In the genomic region with DNA sequence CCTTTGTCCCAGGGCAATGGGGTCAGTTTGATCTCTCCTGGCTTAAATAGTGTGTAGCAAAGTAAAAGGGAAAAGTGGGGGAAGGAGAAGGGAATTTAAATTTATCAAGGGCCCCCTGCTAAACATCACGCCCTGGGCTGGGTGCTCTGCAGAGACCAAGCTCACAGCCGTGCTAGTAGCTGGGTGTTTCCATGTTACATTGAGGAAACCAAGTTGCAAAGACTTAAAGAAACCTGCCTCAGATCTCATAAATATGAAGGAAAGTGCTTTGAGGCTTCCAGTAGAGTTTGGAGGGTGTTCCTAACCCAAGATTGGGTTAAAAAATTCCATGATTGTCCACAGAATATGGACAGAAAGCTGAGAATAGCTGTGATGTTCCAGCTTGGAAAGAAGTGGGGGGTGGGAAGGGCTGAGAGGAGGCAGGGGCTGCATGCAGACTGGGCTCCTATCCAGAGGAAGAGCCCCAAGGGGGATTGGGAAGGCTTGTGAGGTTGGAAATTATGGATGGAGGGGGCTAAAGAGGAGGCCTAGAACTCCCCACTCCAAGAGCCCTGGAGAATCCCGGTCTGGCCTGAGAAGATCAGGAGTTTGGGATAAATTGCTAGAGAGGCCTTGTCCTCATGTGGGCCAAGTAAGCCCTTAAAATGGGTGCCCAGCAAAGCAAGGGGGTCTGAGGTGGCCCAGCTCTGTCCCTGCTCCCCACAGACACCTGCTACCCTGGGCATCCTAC, we compare ENCODE assay signal across 16 cellular contexts. TPM values are rescaled to one million over a fixed set of nuclear protein-coding genes. Genes with fewer than 3 reads are reported as not detected.
DNase-seq lines count a peak whose midpoint lies in the region; TF ChIP-seq lines count a peak whose summit lies in the region.
"Had no signal": no experiment of that assay in that cellular context is flagged by ENCODE, and none has a peak within 500 bp of the region (broad histone marks: within the 10 kb centered on the region; RNA-seq: fewer than 3 reads in every experiment).

No MANE protein-coding gene starts in this region.

- H3K27me3 ChIP-seq in endodermal cell (ENCODE audit: control insufficient read depth, insufficient read depth, low read length, poor library complexity, severe bottlenecking) (no peaks in the 10 kb centered on the region), mesenchymal stem cell (ENCODE audit: control insufficient read depth in 1 of 2, insufficient read depth in 1 of 2, low read length in 2 of 2) (peaks cover 0 to 11% of the 10 kb centered on the region in 2 experiments), spleen (replicated peaks in 1 of 7) (no peaks in the 10 kb centered on the region), MG63 (no peaks in the 10 kb centered on the region)

- H3K27ac ChIP-seq in SK-N-MC = peak overlapping the region; percentile 89
- no peak overlapping the region for H3K27ac ChIP-seq in endodermal cell (ENCODE audit: low read depth, low read length)
- peak overlapping the region; percentile 45 for H3K27ac ChIP-seq in mesenchymal stem cell (ENCODE audit: low read length, poor library complexity, severe bottlenecking)
- peak overlapping the region in 6 of 8 donors; percentile 52 to 75 (median 66) for H3K27ac ChIP-seq in spleen
- H3K27ac ChIP-seq: tibial artery had no signal

- H4K8ac ChIP-seq in mesenchymal stem cell (ENCODE audit: low read length) = no peak overlapping the region

- no peak overlapping the region for H4K91ac ChIP-seq in mesenchymal stem cell (ENCODE audit: low read length)

- H3K4me1 ChIP-seq in endodermal cell (ENCODE audit: control insufficient read depth, insufficient read depth, low read length) (no peaks in the 10 kb centered on the region), mesenchymal stem cell (ENCODE audit: control insufficient read depth, insufficient read depth, low read depth, low read length) (peaks cover 27% of the 10 kb centered on the region), spleen (peaks cover 0 to 60% (median 24%) of the 10 kb centered on the region in 6 donors)
- H3K4me1 ChIP-seq: tibial artery had no signal

- no peak overlapping the region for H3K18ac ChIP-seq in mesenchymal stem cell (ENCODE audit: low read depth in 1 of 2, low read length in 2 of 2)

- no peak overlapping the region for H2BK120ac ChIP-seq in mesenchymal stem cell (ENCODE audit: low read depth, low read length)

- no peak overlapping the region for H2AK5ac ChIP-seq in mesenchymal stem cell (ENCODE audit: low read length, severe bottlenecking)

- peak overlapping the region; percentile 62 for H2BK15ac ChIP-seq in mesenchymal stem cell (ENCODE audit: low read depth, poor library complexity, severe bottlenecking)

- H3K27ac Mint-ChIP-seq in endodermal cell = no peak overlapping the region
- H3K27ac Mint-ChIP-seq: activated B cell treated with CpG ODN at 0.5 μM for 24 hours; naive thymus-derived CD4-positive, alpha-beta T cell had no signal

- no peak overlapping the region for H3K4ac ChIP-seq in mesenchymal stem cell (ENCODE audit: low read depth in 1 of 2, low read length in 2 of 2)

- TF ChIP-seq CTCF in endodermal cell (conservative IDR thresholded peaks at IDR 0.05) = no peak
- TF ChIP-seq CTCF in spleen (IDR thresholded peaks at IDR 0.05 in 8 of 11, conservative IDR thresholded peaks at IDR 0.05 in 3 of 11) = no peak

- peaks cover 2% of the 10 kb centered on the region for H3K4me1 Mint-ChIP-seq in endodermal cell
- H3K4me1 Mint-ChIP-seq: activated B cell treated with CpG ODN at 0.5 μM for 24 hours; CD4-positive, alpha-beta memory T cell had no signal

- DNase-seq in SK-N-MC (ENCODE audit: low read depth, low spot score) (no peak), endodermal cell (peak; percentile 30), mesenchymal stem cell (no peak), spleen (peak; percentile 45), NCI-H1417 (lab: John Stamatoyannopoulos, UW) (no peak), MG63 (no peak)
- DNase-seq in stimulated activated CD4-positive, alpha-beta T cell treated with anti-CD3 and anti-CD28 coated beads, Interleukin-4, amount 100 ng/mL, for 24 hours = no peak
- DNase-seq in activated naive CD4-positive, alpha-beta T cell treated with Interleukin-2 at 50 U/mL for 16 hours = no peak
- DNase-seq: CD4-positive, alpha-beta memory T cell; hippocampal formation; SHP77 had no signal

- no peak for TF ChIP-seq POLR2A in spleen (IDR thresholded peaks at IDR 0.05)

- no peak overlapping the region for H2BK12ac ChIP-seq in mesenchymal stem cell (ENCODE audit: low read length in 2 of 2)

- H3K36me3 ChIP-seq in SK-N-MC (ENCODE audit: insufficient read depth, low read length) = no peaks in the 10 kb centered on the region
- H3K36me3 ChIP-seq in endodermal cell (ENCODE audit: control insufficient read depth, insufficient read depth, low read length) = no peaks in the 10 kb centered on the region
- no peaks in the 10 kb centered on the region for H3K36me3 ChIP-seq in mesenchymal stem cell (ENCODE audit: control insufficient read depth in 1 of 2, insufficient read depth in 2 of 2, low read depth in 1 of 2, low read length in 2 of 2)
- H3K36me3 ChIP-seq in spleen = no peaks in the 10 kb centered on the region
- H3K36me3 ChIP-seq in MG63 = no peaks in the 10 kb centered on the region
- H3K36me3 ChIP-seq: tibial artery had no signal

- H3K4me2 ChIP-seq in mesenchymal stem cell (ENCODE audit: low read length, poor library complexity, severe bottlenecking) = peak overlapping the region; percentile 26

- no peaks in the 10 kb centered on the region for H3K36me3 Mint-ChIP-seq in endodermal cell (ENCODE audit: low read depth)
- H3K36me3 Mint-ChIP-seq: CD4-positive, alpha-beta memory T cell; naive thymus-derived CD4-positive, alpha-beta T cell had no signal

- no peaks in the 10 kb centered on the region for H3K9me3 ChIP-seq in SK-N-MC (ENCODE audit: low read depth, low read length)
- no peaks in the 10 kb centered on the region for H3K9me3 ChIP-seq in endodermal cell (ENCODE audit: control insufficient read depth, low read length)
- no peaks in the 10 kb centered on the region for H3K9me3 ChIP-seq in mesenchymal stem cell (ENCODE audit: control insufficient read depth, low read length)
- H3K9me3 ChIP-seq in spleen = no peaks in the 10 kb centered on the region
- no peaks in the 10 kb centered on the region for H3K9me3 ChIP-seq in MG63
- H3K9me3 ChIP-seq: tibial artery had no signal

- no peak overlapping the region for H3K4me3 Mint-ChIP-seq in endodermal cell
- H3K4me3 Mint-ChIP-seq: activated B cell treated with CpG ODN at 0.5 μM for 24 hours; CD4-positive, alpha-beta memory T cell; dendritic cell treated with granulocyte-macrophage colony-stimulating factor and Interleukin-4, amounts not matched to agents 40 ng/mL and 50 ng/mL, for 4 days; naive thymus-derived CD4-positive, alpha-beta T cell had no signal

- no peak overlapping the region for H2BK5ac ChIP-seq in mesenchymal stem cell (ENCODE audit: low read depth, low read length, poor library complexity, severe bottlenecking)

- H3K9me3 Mint-ChIP-seq in endodermal cell = peaks cover 7% of the 10 kb centered on the region
- H3K9me3 Mint-ChIP-seq: activated B cell treated with CpG ODN at 0.5 μM for 24 hours; CD4-positive, alpha-beta memory T cell; dendritic cell treated with granulocyte-macrophage colony-stimulating factor and Interleukin-4, amounts not matched to agents 40 ng/mL and 50 ng/mL, for 4 days had no signal

- no peak overlapping the region for H3K14ac ChIP-seq in mesenchymal stem cell (ENCODE audit: low read length in 2 of 2)

- WGBS in endodermal cell (ENCODE audit: insufficient coverage in 1 of 2, insufficient read length in 1 of 2), 2 experiments = 92 to 100% methylated on average over 1 to 3 of the region's 3 CpGs
- WGBS in mesenchymal stem cell = 74% methylated on average over 3 of the region's 3 CpGs
- 69 to 81% (median 76%) methylated on average over 3 of the region's 3 CpGs for WGBS in spleen, 5 donors

- peaks cover 41% of the 10 kb centered on the region for H3K27me3 Mint-ChIP-seq in endodermal cell (ENCODE audit: insufficient read depth)

- no peaks in the 10 kb centered on the region for H3K79me1 ChIP-seq in mesenchymal stem cell (replicated peaks; ENCODE audit: low read length, poor library complexity, severe bottlenecking)

- H3K4me3 ChIP-seq in SK-N-MC (peak overlapping the region; percentile 37; the same call in 1 of the 2 replicates), endodermal cell (ENCODE audit: low read length) (no peak overlapping the region), mesenchymal stem cell (ENCODE audit: insufficient read depth in 1 of 2, low read depth in 1 of 2, low read length in 2 of 2) (peak overlapping the region in 1 of 2 experiments; percentile 61), spleen (peak overlapping the region in 1 of 8 donors; percentile 48), MG63 (no peak overlapping the region)
- H3K4me3 ChIP-seq: tibial artery had no signal

- peak overlapping the region; percentile 17 for H3K9ac ChIP-seq in SK-N-MC (ENCODE audit: insufficient read length)
- no peak overlapping the region for H3K9ac ChIP-seq in endodermal cell (ENCODE audit: extremely low read depth, low read length, poor library complexity, severe bottlenecking)
- peak overlapping the region; percentile 66 for H3K9ac ChIP-seq in mesenchymal stem cell (ENCODE audit: low read length)

- H3K23ac ChIP-seq in mesenchymal stem cell (ENCODE audit: low read length in 2 of 2) = no peak overlapping the region

- H2AFZ ChIP-seq in mesenchymal stem cell (ENCODE audit: low read depth, low read length) = no peak overlapping the region

- intact Hi-C loops in spleen (cut with DNase I; ENCODE audit: low total_unique reads) = no loop called here

RNA-seq across cellular contexts. Expression of a gene that starts 25.0 kb away (rescaled TPM):
- total RNA-seq in endodermal cell = 1 to 10 TPM; 1.7 to 3.6 TPM
- polyA plus RNA-seq in endodermal cell (2013, experiment 1 of 2) = 15.1 TPM
- polyA plus RNA-seq in endodermal cell (2013, experiment 2 of 2) = 14.4 TPM
- 50.9 TPM for polyA plus RNA-seq in mesenchymal stem cell (2013, experiment 1 of 2)
- polyA plus RNA-seq in mesenchymal stem cell (2013, experiment 2 of 2) = 50.4 TPM
- 100 to 1,000 TPM in 1 of 7 donors, 10 to 100 TPM in 6; 28.3 to 148 (median 82.6) TPM for total RNA-seq in spleen
- polyA plus RNA-seq in spleen = 10 to 100 TPM; 10.6 to 44.1 (median 20.5) TPM
- total RNA-seq in MG63 (2014; rRNA removed; shearing (Covaris generic); ENCODE audit: low replicate concordance) = 13.5 and 35.9 TPM in 2 replicates

RNA-seq across cellular contexts. Expression of a gene that starts 47.9 kb away (rescaled TPM):
- not detected for total RNA-seq in endodermal cell
- polyA plus RNA-seq in endodermal cell (2013, experiment 1 of 2) = not detected
- polyA plus RNA-seq in endodermal cell (2013, experiment 2 of 2) = 0.17 TPM
- polyA plus RNA-seq in mesenchymal stem cell (2013, experiment 1 of 2) = not detected
- polyA plus RNA-seq in mesenchymal stem cell (2013, experiment 2 of 2) = not detected
- total RNA-seq in spleen = 1 to 10 TPM in 2 of 7 donors, under 1 TPM in 1, not detected in 4; 0.81 to 2.0 (median 1.2) TPM
- polyA plus RNA-seq in spleen = under 1 TPM; 0.03 to 0.64 (median 0.20) TPM
- not detected in 2 replicates for total RNA-seq in MG63 (2014; rRNA removed; shearing (Covaris generic); ENCODE audit: low replicate concordance)
- total RNA-seq: activated B cell treated with CpG ODN at 0.5 μM for 24 hours; CD4-positive, alpha-beta memory T cell; naive thymus-derived CD4-positive, alpha-beta T cell; NCI-H460 had no signal
- polyA plus RNA-seq: CD4-positive, alpha-beta memory T cell; naive thymus-derived CD4-positive, alpha-beta T cell had no signal

RNA-seq across cellular contexts. Expression of a gene that starts 54.1 kb away (rescaled TPM):
- under 1 TPM in 1 of 2 donors, not detected in 1; 0.46 TPM for total RNA-seq in endodermal cell
- 0.18 TPM for polyA plus RNA-seq in endodermal cell (2013, experiment 1 of 2)
- 0.12 TPM for polyA plus RNA-seq in endodermal cell (2013, experiment 2 of 2)
- 0.04 TPM for polyA plus RNA-seq in mesenchymal stem cell (2013, experiment 1 of 2)
- polyA plus RNA-seq in mesenchymal stem cell (2013, experiment 2 of 2) = 0.04 TPM
- under 1 TPM in 3 of 7 donors, not detected in 4; 0.22 to 0.27 (median 0.26) TPM for total RNA-seq in spleen
- under 1 TPM; 0.04 to 0.16 (median 0.05) TPM for polyA plus RNA-seq in spleen
- not detected in 2 replicates for total RNA-seq in MG63 (2014; rRNA removed; shearing (Covaris generic); ENCODE audit: low replicate concordance)
- total RNA-seq: activated B cell treated with CpG ODN at 0.5 μM for 24 hours; CD4-positive, alpha-beta memory T cell; NCI-H460 had no signal
- polyA plus RNA-seq: CD4-positive, alpha-beta memory T cell; naive thymus-derived CD4-positive, alpha-beta T cell had no signal

Comparison
In these comparisons a context has a peak if more than half of its experiments do, and no peak if none do; other contexts are left out.
1. DNase-seq: peak in endodermal cell (single experiment) and spleen (single experiment); none in SK-N-MC (single experiment), mesenchymal stem cell (single experiment), stimulated activated CD4-positive, alpha-beta T cell treated with anti-CD3 and anti-CD28 coated beads, Interleukin-4, amount 100 ng/mL, for 24 hours (single experiment), NCI-H1417 (0 of 3), MG63 (single experiment) and activated naive CD4-positive, alpha-beta T cell treated with Interleukin-2 at 50 U/mL for 16 hours (single experiment).